1 cellular context compared by ENCODE assay signal in the genomic region with DNA sequence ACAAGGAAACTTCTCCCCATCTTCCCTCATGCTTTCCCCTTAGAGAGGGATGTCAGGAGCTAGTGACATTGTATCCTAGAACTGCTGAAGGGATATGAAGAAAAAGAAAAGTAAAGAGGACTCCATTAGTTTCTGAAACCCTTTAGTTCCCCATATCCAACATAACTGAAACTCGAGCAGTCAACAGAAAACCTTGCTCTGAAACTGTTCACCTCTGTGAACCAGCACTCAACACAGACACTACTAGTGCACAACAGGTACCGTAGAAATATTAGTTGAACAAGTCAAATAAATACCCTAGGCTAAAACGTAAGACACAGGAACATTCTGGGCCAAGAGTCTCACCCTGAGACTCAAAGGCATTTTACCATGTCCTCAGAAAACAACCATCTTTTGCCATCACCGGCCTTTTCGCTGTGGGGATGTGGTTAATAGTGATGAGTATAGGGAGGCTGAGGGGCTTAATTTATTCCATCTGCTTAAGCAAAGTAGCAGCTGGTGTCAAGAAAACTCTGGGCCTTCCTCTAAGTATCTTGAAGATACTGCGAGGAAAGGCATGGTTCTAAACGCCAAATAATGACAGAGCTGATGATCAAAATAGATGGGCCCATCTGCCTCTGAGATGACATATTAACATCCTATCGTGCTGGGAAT.
TF ChIP-seq lines count a peak whose summit lies in the region.

No MANE protein-coding gene starts in this region.

TF ChIP-seq in GM12878, 131 proteins besides CTCF, POLR2A, EP300 and RAD21 (continued from another document):
- TF ChIP-seq PRDM15 (CRISPR knock-in tag; IDR thresholded peaks at IDR 0.05): no peak
- TF ChIP-seq ETV6 (conservative IDR thresholded peaks at IDR 0.05 in 1 of 2, IDR thresholded peaks at IDR 0.05 in 1 of 2; ENCODE audit: borderline replicate concordance in 1 of 2, low read depth in 1 of 2): no peak
- TF ChIP-seq NR2C2 (IDR thresholded peaks at IDR 0.05; ENCODE audit: borderline replicate concordance, control insufficient read depth, insufficient read length, low read depth): no peak
